8 cellular contexts compared by ENCODE assay signal in genomic region chr6:83853178-83853967, GRCh38. TPM values are rescaled to one million over a fixed set of nuclear protein-coding genes. Genes with fewer than 3 reads are reported as not detected.
DNase-seq lines count a peak whose midpoint lies in the region; ATAC-seq, FAIRE-seq and TF ChIP-seq lines count a peak whose summit lies in the region.

TSS of gene RIPPLY2 (plus strand) at chr6:83853360. CDS start at chr6:83853417, 57 bp downstream.

- H3K27me3 ChIP-seq in astrocyte (ENCODE audit: insufficient read depth, low read length) (peaks cover 31% of the 10 kb centered on the region), hepatocyte (peaks cover 60% of the 10 kb centered on the region), prostate gland (replicated peaks; ENCODE audit: insufficient read depth) (no peaks in the 10 kb centered on the region)

- H3K4me3 Mint-ChIP-seq in Calu3 (ENCODE audit: low read depth, unreplicated experiment) (peak within 1 kb of the TSS; percentile 82), astrocyte (ENCODE audit: unreplicated experiment) (peak within 1 kb of the TSS; percentile 84)

- H3K4me3 ChIP-seq in astrocyte (ENCODE audit: insufficient read depth, low read depth, low read length) (peak within 1 kb of the TSS; percentile 58), hepatocyte (peak within 1 kb of the TSS; percentile 24), prostate gland (peak within 1 kb of the TSS; percentile 35 to 39)

- FAIRE-seq in astrocyte (lab: Jason Lieb, UNC), result no peak
- FAIRE-seq in D721Med (lab: Jason Lieb, UNC), result no peak

- no peak for TF ChIP-seq CTCF in Calu3 (IDR thresholded peaks at IDR 0.05; ENCODE audit: unreplicated experiment)
- no peak for TF ChIP-seq CTCF in astrocyte (IDR thresholded peaks at IDR 0.05; ENCODE audit: insufficient read depth, low read depth, low read length)
- TF ChIP-seq CTCF in hepatocyte (IDR thresholded peaks at IDR 0.05; ENCODE audit: poor library complexity), result no peak
- TF ChIP-seq CTCF in prostate gland (IDR thresholded peaks at IDR 0.05), result no peak
- TF ChIP-seq CTCF in D721Med (IDR thresholded peaks at IDR 0.05; ENCODE audit: insufficient read depth, missing control alignments), result no peak

- BruUV-seq in Calu3 (replicated peaks; lab: Mats Ljungman, UMichigan), result no TSS peak

- no peaks in the 10 kb centered on the region for H3K9me3 Mint-ChIP-seq in Calu3 (ENCODE audit: low read depth, unreplicated experiment)
- H3K9me3 Mint-ChIP-seq in astrocyte (ENCODE audit: unreplicated experiment), result no peaks in the 10 kb centered on the region

- peak within 1 kb of the TSS; percentile 89 for H3K4me2 ChIP-seq in astrocyte (ENCODE audit: low read length)
- H3K4me2 ChIP-seq in hepatocyte, result peak within 1 kb of the TSS; percentile 89

- ATAC-seq in GM21423 (IDR thresholded peaks at IDR 0.05; ENCODE audit: unreplicated experiment) (peak; percentile 51), GM19328 (IDR thresholded peaks at IDR 0.05; ENCODE audit: unreplicated experiment) (no peak)

- H3K36me3 ChIP-seq in astrocyte (ENCODE audit: insufficient read depth, low read length), result no peaks in the 10 kb centered on the region
- no peaks in the 10 kb centered on the region for H3K36me3 ChIP-seq in hepatocyte (replicated peaks; ENCODE audit: insufficient read depth, low read depth)
- H3K36me3 ChIP-seq in prostate gland, result no peaks in the 10 kb centered on the region

- H3K9ac ChIP-seq in astrocyte (ENCODE audit: low read length), result no peak within 1 kb of the TSS

- TF ChIP-seq POLR2A in prostate gland (IDR thresholded peaks at IDR 0.05), result no peak

- H3K36me3 Mint-ChIP-seq in Calu3 (ENCODE audit: insufficient read depth, unreplicated experiment) (peaks cover 10% of the 10 kb centered on the region), astrocyte (ENCODE audit: low read depth, unreplicated experiment) (no peaks in the 10 kb centered on the region)

- H4K20me1 ChIP-seq in astrocyte (ENCODE audit: insufficient read depth, low read length) (no peaks in the 10 kb centered on the region), hepatocyte (ENCODE audit: insufficient read depth, poor library complexity, severe bottlenecking) (no peaks in the 10 kb centered on the region)

- H3K27me3 Mint-ChIP-seq in Calu3 (ENCODE audit: unreplicated experiment), result peaks cover 52% of the 10 kb centered on the region
- peaks cover 36% of the 10 kb centered on the region for H3K27me3 Mint-ChIP-seq in astrocyte (ENCODE audit: low read depth, unreplicated experiment)

- intact Hi-C loops in Calu3 (cut with micrococcal nuclease; ENCODE audit: unreplicated experiment), result no loop called here
- intact Hi-C loops in prostate gland (cut with DNase I), result no loop called here

- H3K4me1 ChIP-seq in astrocyte (ENCODE audit: insufficient read depth, low read length) (peaks cover 9% of the 10 kb centered on the region), hepatocyte (ENCODE audit: insufficient read depth) (peaks cover 5% of the 10 kb centered on the region), prostate gland (replicated peaks) (peaks cover 2% of the 10 kb centered on the region)

- CTCF ChIA-PET in Calu3 (lab: Charles Lee), result no interaction called here

- H3K9me3 ChIP-seq in astrocyte (ENCODE audit: insufficient read depth, low read depth, low read length) (no peaks in the 10 kb centered on the region), hepatocyte (ENCODE audit: low read depth) (no peaks in the 10 kb centered on the region), prostate gland (no peaks in the 10 kb centered on the region)

- H2AFZ ChIP-seq in astrocyte (ENCODE audit: low read depth, low read length) (peak within 1 kb of the TSS; percentile 90), hepatocyte (peak within 1 kb of the TSS; percentile 72)

- no peaks in the 10 kb centered on the region for H3K79me2 ChIP-seq in astrocyte (ENCODE audit: insufficient read depth, low read length)
- H3K79me2 ChIP-seq in hepatocyte, result no peaks in the 10 kb centered on the region

- DNase-seq in Calu3 (peak; percentile 49), NCI-H2196 treated with DMSO at 0.1 percent for 48 hours (lab: John Stamatoyannopoulos, UW; ENCODE audit: unreplicated experiment) (peak; percentile 65), astrocyte (ENCODE audit: low read depth) (peak; percentile 28), hepatocyte (ENCODE audit: low spot score) (peak; percentile 33), prostate gland (ENCODE audit: low spot score) (peak; percentile 10), D721Med (ENCODE audit: insufficient read length, low spot score) (no peak)

- peaks cover 9% of the 10 kb centered on the region for H3K4me1 Mint-ChIP-seq in Calu3 (ENCODE audit: low read depth, unreplicated experiment)
- H3K4me1 Mint-ChIP-seq in astrocyte (ENCODE audit: low read depth, unreplicated experiment), result no peaks in the 10 kb centered on the region

- no peaks in the 10 kb centered on the region for H3K9me2 ChIP-seq in hepatocyte (replicated peaks; ENCODE audit: insufficient read depth)

- no peak within 1 kb of the TSS for H3K27ac Mint-ChIP-seq in Calu3 (ENCODE audit: unreplicated experiment)
- no peak within 1 kb of the TSS for H3K27ac Mint-ChIP-seq in astrocyte (ENCODE audit: unreplicated experiment)

- WGBS in hepatocyte (ENCODE audit: low lambda C conversion rate, missing lambda C conversion rate), result under 1% methylated on average over 66 of the region's 79 CpGs
- WGBS in prostate gland, result 1% methylated on average over 78 of the region's 79 CpGs

- no peak within 1 kb of the TSS for H3K27ac ChIP-seq in astrocyte (ENCODE audit: low read depth, low read length)
- no peak within 1 kb of the TSS for H3K27ac ChIP-seq in hepatocyte
- H3K27ac ChIP-seq in prostate gland, result peak within 1 kb of the TSS in 1 of 2 donors; percentile 34

RNA-seq across cellular contexts. Expression of gene RIPPLY2, which starts in this region (rescaled TPM):
- total RNA-seq in Calu3 (2022), result 0.31 TPM in 1 of 2 replicates, not detected in the other
- total RNA-seq in astrocyte, result not detected in 2 replicates
- total RNA-seq in hepatocyte, result not detected in 2 replicates
- polyA plus RNA-seq in hepatocyte, result 0.91 TPM in 1 of 2 replicates, not detected in the other
- under 1 TPM in 1 of 2 donors, not detected in 1; 0.23 TPM for total RNA-seq in prostate gland

Comparison
In these comparisons a context has a peak if more than half of its experiments do, and no peak if none do; other contexts are left out.
1. Peak in DNase-seq in Calu3; RNA of the gene not detected or under 1 TPM.
2. Peak in DNase-seq, H3K4me3 ChIP-seq and H3K4me2 ChIP-seq in astrocyte; RNA of the gene not detected or under 1 TPM.
3. Peak in DNase-seq, H3K4me3 ChIP-seq and H3K4me2 ChIP-seq in hepatocyte; RNA of the gene not detected or under 1 TPM.
4. Peak in DNase-seq and H3K4me3 ChIP-seq in prostate gland; RNA of the gene not detected or under 1 TPM.